8 cellular contexts compared by ENCODE assay signal in genomic region chr13:44312898-44313551, GRCh38.
DNase-seq lines count a peak whose midpoint lies in the region; ATAC-seq lines count a peak whose summit lies in the region.
"Had no signal": no experiment of that assay in that cellular context is flagged by ENCODE, and none has a peak within 500 bp of the region (broad histone marks: within the 10 kb centered on the region; RNA-seq: fewer than 3 reads in every experiment).

No MANE protein-coding gene starts in this region.

- ATAC-seq in HG02571 (IDR thresholded peaks at IDR 0.05; ENCODE audit: unreplicated experiment), result no peak
- no peak for ATAC-seq in HG03097 (IDR thresholded peaks at IDR 0.05; ENCODE audit: low FRiP score, unreplicated experiment)

- DNase-seq in GM03348 (ENCODE audit: low spot score) (peak; percentile 72), NCI-H460 (ENCODE audit: extremely low read depth, low read depth) (peak; percentile 92), dermis microvascular lymphatic vessel endothelial cell (ENCODE audit: low read depth in 2 of 2) (peak; percentile 57 to 89), renal cortical epithelial cell (ENCODE audit: low read depth) (peak; percentile 96), cerebellum (ENCODE audit: low spot score) (no peak)
- DNase-seq: activated CD4-positive, alpha-beta T cell treated with anti-CD3 and anti-CD28 coated beads for 1 hour had no signal
